In the genomic region with DNA sequence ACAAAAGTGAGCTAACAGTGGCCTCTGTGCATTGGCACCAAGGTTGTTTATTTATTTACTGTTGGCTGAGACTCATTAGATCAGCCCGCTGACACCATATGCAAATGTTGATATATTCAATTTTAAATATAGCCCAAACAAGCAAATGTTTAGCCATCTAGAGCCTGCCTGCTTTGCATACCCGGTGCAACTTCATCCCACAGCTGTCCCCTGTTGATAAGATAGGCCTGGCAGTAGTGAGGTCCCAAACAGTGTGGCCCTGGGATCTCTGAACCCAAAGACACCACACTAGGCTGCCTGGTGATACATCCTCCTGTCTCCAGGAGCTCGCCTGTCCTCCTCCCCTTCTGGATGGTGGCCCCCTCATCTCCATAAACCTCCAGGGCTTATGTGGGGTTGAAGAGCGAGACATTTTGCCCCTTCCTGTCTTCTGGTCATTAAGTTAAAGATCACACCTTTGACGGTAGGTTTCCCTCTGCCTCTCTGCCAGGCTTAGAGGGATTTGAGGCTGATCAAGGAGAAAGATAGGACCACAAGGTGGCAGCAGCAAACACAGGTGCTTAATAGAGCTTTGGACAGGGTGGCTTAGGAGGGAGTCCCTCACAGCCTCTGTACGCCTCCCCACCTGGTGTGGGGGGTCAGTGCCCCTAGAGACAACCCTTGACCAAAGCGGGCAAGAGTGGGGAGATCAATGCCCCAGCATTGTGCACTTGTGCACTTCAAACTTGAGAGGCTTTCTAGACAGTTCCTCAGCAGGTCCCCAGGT, we compare ENCODE assay signal across 9 cellular contexts. TPM values are rescaled to one million over a fixed set of nuclear protein-coding genes. Genes with fewer than 3 reads are reported as not detected.
DNase-seq lines count a peak whose midpoint lies in the region; FAIRE-seq and TF ChIP-seq lines count a peak whose summit lies in the region.
"Had no signal": no experiment of that assay in that cellular context is flagged by ENCODE, and none has a peak within 500 bp of the region (broad histone marks: within the 10 kb centered on the region; RNA-seq: fewer than 3 reads in every experiment).

No MANE protein-coding gene starts in this region.

- TF ChIP-seq POLR2A in Peyer's patch (IDR thresholded peaks at IDR 0.05), result no peak

- H3K9me3 ChIP-seq in HEK293 (ENCODE audit: control insufficient read depth, insufficient read depth, low read depth, low read length) (no peaks in the 10 kb centered on the region), Peyer's patch (peaks cover 0 to 8% (median 0%) of the 10 kb centered on the region in 4 donors), neural progenitor cell (ENCODE audit: low read depth) (no peaks in the 10 kb centered on the region)

- no peak overlapping the region for H2AFZ ChIP-seq in neural progenitor cell (replicated peaks)

- H3K27ac ChIP-seq in HEK293 (ENCODE audit: extremely low read depth, low read depth, low read length), result no peak overlapping the region
- H3K27ac ChIP-seq in Peyer's patch, result no peak overlapping the region
- no peak overlapping the region for H3K27ac ChIP-seq in neural progenitor cell

- H3K36me3 Mint-ChIP-seq in neural progenitor cell, result no peaks in the 10 kb centered on the region

- H3K9me3 Mint-ChIP-seq in neural progenitor cell, result peaks cover 25% of the 10 kb centered on the region

- H3K27me3 ChIP-seq in Peyer's patch (no peaks in the 10 kb centered on the region), bronchial epithelial cell (ENCODE audit: control insufficient read depth, insufficient read depth, low read length) (peaks cover 5% of the 10 kb centered on the region), neural progenitor cell (peaks cover 6% of the 10 kb centered on the region)

- H3K4me3 Mint-ChIP-seq in neural progenitor cell, result no peak overlapping the region

- H3K79me2 ChIP-seq in neural progenitor cell (ENCODE audit: low read depth), result no peaks in the 10 kb centered on the region

- H3K4me3 ChIP-seq in HEK293 (ENCODE audit: low read depth, low read length) (no peak overlapping the region), Peyer's patch (no peak overlapping the region), bronchial epithelial cell (ENCODE audit: low read depth, low read length) (no peak overlapping the region), neural progenitor cell (no peak overlapping the region)

- H3K4me1 ChIP-seq in HEK293 (ENCODE audit: control insufficient read depth, insufficient read depth, low read length) (no peaks in the 10 kb centered on the region), Peyer's patch (no peaks in the 10 kb centered on the region), neural progenitor cell (no peaks in the 10 kb centered on the region)

- CTCF ChIA-PET in HEK293 (lab: Yijun Ruan, JAX), result interaction anchor here (0.5 to 4.8 kb wide), 19 partner anchors 10 to 493 kb away, joined by 3 to 88 read pairs (median 4); a partner anchor contains a TSS

- H3F3A ChIP-seq in neural progenitor cell (ENCODE audit: low read depth), result no peaks in the 10 kb centered on the region

- no peak overlapping the region for H3K4me2 ChIP-seq in neural progenitor cell

- H3K9ac ChIP-seq in neural progenitor cell, result no peak overlapping the region

- DNase-seq in NCI-H1105 (lab: John Stamatoyannopoulos, UW), result peak; percentile 5
- DNase-seq in NCI-H1105 treated with DMSO at 0.1 percent for 48 hours (lab: John Stamatoyannopoulos, UW), result no peak
- DNase-seq in Peyer's patch, result peak in 2 of 3 donors; percentile 31 to 82
- peak; percentile 54 for DNase-seq in bronchial epithelial cell (ENCODE audit: low read depth)
- peak; percentile 53 for DNase-seq in neural progenitor cell (ENCODE audit: low spot score)
- DNase-seq in NCI-H345 treated with DMSO at 0.1 percent for 48 hours (lab: John Stamatoyannopoulos, UW; ENCODE audit: unreplicated experiment), result no peak
- no peak for DNase-seq in urothelium cell line (ENCODE audit: low spot score)

- H3K36me3 ChIP-seq in HEK293 (ENCODE audit: control insufficient read depth in 2 of 2, insufficient read depth in 1 of 2, low read length in 2 of 2) (no peaks in the 10 kb centered on the region), Peyer's patch (no peaks in the 10 kb centered on the region), bronchial epithelial cell (ENCODE audit: control insufficient read depth, insufficient read depth, low read length) (no peaks in the 10 kb centered on the region), neural progenitor cell (no peaks in the 10 kb centered on the region)

- H3K4me1 Mint-ChIP-seq in neural progenitor cell, result no peaks in the 10 kb centered on the region

- no peak overlapping the region for H3K27ac Mint-ChIP-seq in neural progenitor cell

- peaks cover 5% of the 10 kb centered on the region for H3K27me3 Mint-ChIP-seq in neural progenitor cell (ENCODE audit: insufficient read depth, low read depth)

- peak; percentile 63; the same call in 1 of the 2 replicates for TF ChIP-seq CTCF in HEK293 (tag by site-specific recombination; IDR thresholded peaks at IDR 0.05)
- TF ChIP-seq CTCF in Peyer's patch (IDR thresholded peaks at IDR 0.05), result peak in 4 of 6 experiments; percentile 40 to 58 (median 52)
- peak; percentile 69 for TF ChIP-seq CTCF in bronchial epithelial cell (IDR thresholded peaks at IDR 0.05; ENCODE audit: insufficient read depth, low read length, severe bottlenecking)
- TF ChIP-seq CTCF in neural progenitor cell (IDR thresholded peaks at IDR 0.05), result peak; percentile 61

- no peaks in the 10 kb centered on the region for H4K20me1 ChIP-seq in neural progenitor cell (ENCODE audit: low read depth)

- FAIRE-seq in bronchial epithelial cell (lab: Jason Lieb, UNC) (peak; percentile 89), urothelium cell line (lab: Jason Lieb, UNC) (no peak)

- POLR2A ChIA-PET in HEK293 (lab: Yijun Ruan, JAX), result no interaction called here

TF ChIP-seq in HEK293, 187 proteins besides CTCF, POLR2A, EP300 and RAD21:
- TF ChIP-seq, protein P1, sequence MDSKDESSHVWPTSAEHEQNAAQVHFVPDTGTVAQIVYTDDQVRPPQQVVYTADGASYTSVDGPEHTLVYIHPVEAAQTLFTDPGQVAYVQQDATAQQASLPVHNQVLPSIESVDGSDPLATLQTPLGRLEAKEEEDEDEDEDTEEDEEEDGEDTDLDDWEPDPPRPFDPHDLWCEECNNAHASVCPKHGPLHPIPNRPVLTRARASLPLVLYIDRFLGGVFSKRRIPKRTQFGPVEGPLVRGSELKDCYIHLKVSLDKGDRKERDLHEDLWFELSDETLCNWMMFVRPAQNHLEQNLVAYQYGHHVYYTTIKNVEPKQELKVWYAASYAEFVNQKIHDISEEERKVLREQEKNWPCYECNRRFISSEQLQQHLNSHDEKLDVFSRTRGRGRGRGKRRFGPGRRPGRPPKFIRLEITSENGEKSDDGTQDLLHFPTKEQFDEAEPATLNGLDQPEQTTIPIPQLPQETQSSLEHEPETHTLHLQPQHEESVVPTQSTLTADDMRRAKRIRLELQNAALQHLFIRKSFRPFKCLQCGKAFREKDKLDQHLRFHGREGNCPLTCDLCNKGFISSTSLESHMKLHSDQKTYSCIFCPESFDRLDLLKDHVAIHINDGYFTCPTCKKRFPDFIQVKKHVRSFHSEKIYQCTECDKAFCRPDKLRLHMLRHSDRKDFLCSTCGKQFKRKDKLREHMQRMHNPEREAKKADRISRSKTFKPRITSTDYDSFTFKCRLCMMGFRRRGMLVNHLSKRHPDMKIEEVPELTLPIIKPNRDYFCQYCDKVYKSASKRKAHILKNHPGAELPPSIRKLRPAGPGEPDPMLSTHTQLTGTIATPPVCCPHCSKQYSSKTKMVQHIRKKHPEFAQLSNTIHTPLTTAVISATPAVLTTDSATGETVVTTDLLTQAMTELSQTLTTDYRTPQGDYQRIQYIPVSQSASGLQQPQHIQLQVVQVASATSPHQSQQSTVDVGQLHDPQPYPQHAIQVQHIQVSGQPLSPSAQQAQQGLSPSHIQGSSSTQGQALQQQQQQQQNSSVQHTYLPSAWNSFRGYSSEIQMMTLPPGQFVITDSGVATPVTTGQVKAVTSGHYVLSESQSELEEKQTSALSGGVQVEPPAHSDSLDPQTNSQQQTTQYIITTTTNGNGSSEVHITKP (tag by site-specific recombination; IDR thresholded peaks at IDR 0.05), result no peak
- 0 out of 2 replicates have a peak, but pooled peaks have one; percentile 16 for TF ChIP-seq ZNF654 (tag by site-specific recombination; IDR thresholded peaks at IDR 0.05; ENCODE audit: low read depth)

RNA-seq across cellular contexts. Expression of a gene that starts 23.7 kb away (rescaled TPM):
- total RNA-seq in Peyer's patch, result 100 to 1,000 TPM; 105 to 213 (median 183) TPM
- total RNA-seq in bronchial epithelial cell, result 31.3 and 66.8 TPM in 2 replicates
- 5.0 and 6.7 TPM in 2 replicates for total RNA-seq in neural progenitor cell (ENCODE audit: low replicate concordance)
- total RNA-seq: activated CD8-positive, alpha-beta memory T cell treated with anti-CD3 and anti-CD28 coated beads for 36 hours had no signal

RNA-seq across cellular contexts. Expression of a gene that starts 47.7 kb away (rescaled TPM):
- total RNA-seq in Peyer's patch (under 1 TPM in 1 of 4 donors, not detected in 3; 0.80 TPM), bronchial epithelial cell (0.26 and 1.3 TPM in 2 replicates), neural progenitor cell (ENCODE audit: low replicate concordance) (0.36 and 0.74 TPM in 2 replicates)

Comparison
In these comparisons a context has a peak if more than half of its experiments do, and no peak if none do; other contexts are left out.
1. DNase-seq: peak in NCI-H1105 (single experiment), Peyer's patch (2 of 3), bronchial epithelial cell (single experiment) and neural progenitor cell (single experiment); none in NCI-H1105 treated with DMSO at 0.1 percent for 48 hours (single experiment), NCI-H345 treated with DMSO at 0.1 percent for 48 hours (single experiment) and urothelium cell line (single experiment).
2. Peak in every context shown above with its lines, with median percentiles within 50 percentile points of each other: CTCF ChIP-seq.